Comparison of ENCODE assay signal across 8 cellular contexts in the genomic region with DNA sequence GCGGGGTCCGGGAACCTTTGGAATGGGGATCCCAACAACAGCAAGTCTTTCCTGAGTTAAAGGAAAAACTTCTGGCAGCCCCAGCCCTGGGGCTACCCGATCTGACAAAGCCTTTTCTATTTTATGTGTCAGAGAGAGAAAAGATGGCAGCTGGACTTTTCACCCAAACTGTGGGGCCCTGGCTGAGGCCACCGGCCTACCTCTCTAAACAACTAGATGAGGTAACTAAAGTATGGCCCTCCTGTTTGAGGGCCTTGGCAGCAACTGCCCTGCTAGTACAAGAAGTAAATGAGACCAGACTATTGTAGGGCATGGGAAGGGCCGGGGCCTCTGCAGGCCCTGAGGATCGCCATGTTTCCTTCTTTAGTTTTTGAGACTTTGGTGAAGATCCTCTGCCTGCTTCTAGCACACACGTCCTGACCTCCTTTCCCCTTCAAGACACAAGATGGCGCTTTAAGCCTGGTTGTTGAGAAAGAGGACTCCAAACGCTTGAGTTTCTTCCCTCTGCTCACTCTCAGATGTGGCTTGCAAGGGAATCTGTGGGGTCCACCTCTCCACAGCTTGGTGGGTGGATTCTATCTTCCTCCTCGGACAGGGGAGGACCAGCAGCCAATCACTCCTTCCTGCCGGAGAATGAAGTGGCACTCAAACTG. TPM values are rescaled to one million over a fixed set of nuclear protein-coding genes. Genes with fewer than 3 reads are reported as not detected.
A peak's percentile ranks its signal among the peaks of the same experiment; 100 is the strongest.
DNase-seq lines count a peak whose midpoint lies in the region; ATAC-seq lines count a peak whose summit lies in the region.

No MANE protein-coding gene starts in this region.

- CTCF ChIA-PET in naive thymus-derived CD4-positive, alpha-beta T cell (lab: Charles Lee): interaction anchor here (0.9 kb wide), 1 partner anchor 330 kb away, joined by 5 read pairs; no protein-coding TSS in a partner anchor

- no peaks in the 10 kb centered on the region for H3K4me1 ChIP-seq in naive thymus-derived CD4-positive, alpha-beta T cell (ENCODE audit: control insufficient read depth in 2 of 2, insufficient read depth in 2 of 2, low read length in 2 of 2)

- no peak overlapping the region for H3K4me3 Mint-ChIP-seq in naive thymus-derived CD4-positive, alpha-beta T cell

- no peak overlapping the region for H3K4me3 ChIP-seq in naive thymus-derived CD4-positive, alpha-beta T cell (ENCODE audit: low read length)

- POLR2A ChIA-PET in naive thymus-derived CD4-positive, alpha-beta T cell (lab: Charles Lee): no interaction called here

- intact Hi-C loops in naive thymus-derived CD4-positive, alpha-beta T cell (cut with micrococcal nuclease): loop anchor here (1.0 to 10.0 kb wide), 6 partner anchors 134 to 774 kb away; no protein-coding TSS in a partner anchor

- H3K27ac ChIP-seq in epithelial cell of prostate: no peak overlapping the region
- no peak overlapping the region for H3K27ac ChIP-seq in naive thymus-derived CD4-positive, alpha-beta T cell (ENCODE audit: low read depth, low read length)

- no peaks in the 10 kb centered on the region for H3K36me3 ChIP-seq in naive thymus-derived CD4-positive, alpha-beta T cell (ENCODE audit: control insufficient read depth in 2 of 3, insufficient read depth in 3 of 3, low read length in 3 of 3)

- no peaks in the 10 kb centered on the region for H3K4me1 Mint-ChIP-seq in naive thymus-derived CD4-positive, alpha-beta T cell

- ATAC-seq in naive thymus-derived CD4-positive, alpha-beta T cell: no peak
- no peak for ATAC-seq in GM18502 (IDR thresholded peaks at IDR 0.05; ENCODE audit: poor library complexity, unreplicated experiment)
- no peak for ATAC-seq in GM18873 (IDR thresholded peaks at IDR 0.05; ENCODE audit: low FRiP score, unreplicated experiment)

- H3K27me3 Mint-ChIP-seq in naive thymus-derived CD4-positive, alpha-beta T cell: peaks cover 11 to 35% (median 26%) of the 10 kb centered on the region in 5 donors

- in situ Hi-C loops in G401 (cut with HindIII; ENCODE audit: low sequenced_read_pairs): no loop called here

- H3K9me3 Mint-ChIP-seq in naive thymus-derived CD4-positive, alpha-beta T cell: peaks cover 0 to 1% (median 0%) of the 10 kb centered on the region in 11 donors

- no peaks in the 10 kb centered on the region for H3K9me3 ChIP-seq in naive thymus-derived CD4-positive, alpha-beta T cell (ENCODE audit: control insufficient read depth in 2 of 3, low read length in 3 of 3)

- DNase-seq in A172 (ENCODE audit: low spot score) (peak; percentile 42), G401 (ENCODE audit: low spot score) (peak; percentile 55), NCI-H1092 treated with DMSO at 0.1 percent for 48 hours (lab: John Stamatoyannopoulos, UW) (peak; percentile 78), SK-N-DZ (ENCODE audit: low spot score) (peak; percentile 37), epithelial cell of prostate (ENCODE audit: low read depth, low spot score) (peak; percentile 16)
- DNase-seq in naive thymus-derived CD4-positive, alpha-beta T cell: peak in 8 of 9 donors; percentile 5 to 56 (median 34)

- no peak overlapping the region for H3K27ac Mint-ChIP-seq in naive thymus-derived CD4-positive, alpha-beta T cell

- no peaks in the 10 kb centered on the region for H3K27me3 ChIP-seq in naive thymus-derived CD4-positive, alpha-beta T cell (ENCODE audit: control insufficient read depth in 2 of 2, insufficient read depth in 2 of 2, low read length in 2 of 2)

- no peaks in the 10 kb centered on the region for H3K36me3 Mint-ChIP-seq in naive thymus-derived CD4-positive, alpha-beta T cell

RNA-seq across cellular contexts. Expression of a gene that starts 18.5 kb away (rescaled TPM):
- not detected in 2 replicates for total RNA-seq in A172 (2014; rRNA removed; shearing (Covaris generic))
- not detected in 2 replicates for total RNA-seq in G401 (2014; rRNA removed; shearing (Covaris generic))
- not detected in 2 replicates for polyA plus RNA-seq in SK-N-DZ (2014; cell fraction: cytosol; rRNA removed)
- not detected in 2 replicates for polyA plus RNA-seq in SK-N-DZ (2014; cell fraction: nucleus; rRNA removed)
- total RNA-seq in naive thymus-derived CD4-positive, alpha-beta T cell: not detected
- polyA plus RNA-seq in naive thymus-derived CD4-positive, alpha-beta T cell: not detected

Comparison
In these comparisons a context has a peak if more than half of its experiments do, and no peak if none do; other contexts are left out.
1. DNase-seq: peak in every context shown above with its lines; median percentile 78 in NCI-H1092 treated with DMSO at 0.1 percent for 48 hours; 55 in G401; 42 in A172; 37 in SK-N-DZ; 34 in naive thymus-derived CD4-positive, alpha-beta T cell; 16 in epithelial cell of prostate.